8 cellular contexts compared by ENCODE assay signal in the genomic region with DNA sequence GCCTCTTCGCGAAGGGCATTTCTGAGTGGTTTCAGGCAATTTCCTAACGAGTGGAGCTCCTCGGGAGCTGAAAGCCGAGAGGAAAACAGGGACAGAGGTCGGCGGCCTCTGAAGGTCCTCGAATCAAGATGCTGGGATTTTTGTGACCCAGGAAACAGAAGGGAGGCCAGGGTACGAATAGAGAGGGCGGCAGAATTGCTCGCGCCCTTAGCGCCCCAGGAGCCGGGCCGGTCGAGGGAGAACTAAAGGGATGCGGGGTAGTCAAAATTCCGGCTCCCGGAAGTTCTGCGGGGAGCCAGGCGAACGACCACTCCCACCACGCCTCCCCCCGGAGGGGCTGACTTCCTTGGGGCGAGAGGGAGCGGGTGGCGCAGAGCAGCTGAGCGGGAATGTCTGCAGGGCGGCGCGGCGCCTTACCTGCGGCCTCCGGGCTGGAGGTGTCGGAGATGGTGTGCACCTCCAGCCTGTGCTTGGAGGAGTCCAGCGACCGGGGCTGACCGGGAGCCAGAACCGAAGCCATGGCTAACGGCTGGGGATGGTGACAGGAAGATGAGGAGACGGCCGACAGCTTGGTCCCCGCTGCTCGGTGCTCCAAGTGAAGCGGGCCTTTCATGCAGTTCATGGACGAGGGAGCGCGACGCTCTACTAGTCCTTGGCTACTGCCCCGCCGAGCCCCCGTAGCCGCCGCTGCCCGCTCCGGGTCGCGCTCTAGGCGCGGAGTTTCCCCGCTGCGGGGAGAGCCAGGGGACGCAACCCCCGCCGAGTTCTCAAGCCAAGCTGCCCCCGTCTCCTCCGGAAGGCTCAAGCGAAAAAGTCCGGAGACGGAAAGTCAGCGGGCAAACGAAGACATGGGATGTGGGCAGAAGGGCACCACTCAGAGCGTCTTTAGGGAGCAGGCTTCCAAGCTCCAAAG. TPM values are rescaled to one million over a fixed set of nuclear protein-coding genes. Genes with fewer than 3 reads are reported as not detected.
DNase-seq lines count a peak whose midpoint lies in the region; ATAC-seq and TF ChIP-seq lines count a peak whose summit lies in the region.

No MANE protein-coding gene starts in this region.

- POLR2A ChIA-PET in OCI-LY7 (lab: Charles Lee), result interaction anchor here (0.6 to 0.7 kb wide), 3 partner anchors 9 to 93 kb away, joined by 3 to 4 read pairs (median 3); no protein-coding TSS in a partner anchor

- H3K36me3 ChIP-seq in OCI-LY7 (ENCODE audit: insufficient read depth, low read length) (no peaks in the 10 kb centered on the region), neuron (ENCODE audit: insufficient read depth, low read length) (no peaks in the 10 kb centered on the region)

- H4K20me1 ChIP-seq in OCI-LY7 (ENCODE audit: insufficient read depth, low read length), result no peaks in the 10 kb centered on the region

- no peaks in the 10 kb centered on the region for H3K9me3 ChIP-seq in OCI-LY7 (ENCODE audit: low read length)
- no peaks in the 10 kb centered on the region for H3K9me3 ChIP-seq in neuron (ENCODE audit: low read length)

- H3K27me3 ChIP-seq in neuron (ENCODE audit: insufficient read depth, low read length), result peaks cover 99% of the 10 kb centered on the region

- peaks cover 12% of the 10 kb centered on the region for H3K36me3 Mint-ChIP-seq in endothelial cell (ENCODE audit: low read depth, unreplicated experiment)

- ATAC-seq in HG02623 (IDR thresholded peaks at IDR 0.05; ENCODE audit: unreplicated experiment), result no peak
- no peak for ATAC-seq in left lobe of liver

- CTCF ChIA-PET in OCI-LY7 (lab: Charles Lee; ENCODE audit: unreplicated experiment), result interaction anchor here (0.6 kb wide), 2 partner anchors 884 to 1662 kb away, joined by 3 read pairs; no protein-coding TSS in a partner anchor

- peaks cover 37% of the 10 kb centered on the region for H3K27me3 Mint-ChIP-seq in endothelial cell (ENCODE audit: unreplicated experiment)

- H2AFZ ChIP-seq in OCI-LY7 (ENCODE audit: low read length) (peak overlapping the region; percentile 63; the same call in 1 of the 2 replicates), neuron (ENCODE audit: low read depth, low read length) (peak overlapping the region; percentile 72)

- H3K4me3 ChIP-seq in OCI-LY7 (ENCODE audit: low read depth, low read length, poor library complexity, severe bottlenecking), result peak overlapping the region; percentile 75
- peak overlapping the region; percentile 51 for H3K4me3 ChIP-seq in neuron (ENCODE audit: low read length)

- H3K9me2 ChIP-seq in OCI-LY7 (ENCODE audit: insufficient read depth, low read length), result no peaks in the 10 kb centered on the region

- no peaks in the 10 kb centered on the region for H3K9me3 Mint-ChIP-seq in endothelial cell (ENCODE audit: unreplicated experiment)

- no TSS peak for BruUV-seq in OCI-LY7 (replicated peaks; lab: Mats Ljungman, UMichigan)

- TF ChIP-seq CTCF in OCI-LY7 (conservative IDR thresholded peaks at IDR 0.05; ENCODE audit: low read length) (no peak), endothelial cell (IDR thresholded peaks at IDR 0.05; ENCODE audit: unreplicated experiment) (no peak)

- H3K4me2 ChIP-seq in OCI-LY7 (ENCODE audit: low read length), result peak overlapping the region; percentile 73

- no peaks in the 10 kb centered on the region for H3K79me2 ChIP-seq in OCI-LY7 (ENCODE audit: insufficient read depth, low read depth, low read length)

- DNase-seq in DMS53 treated with DMSO at 0.1 percent for 48 hours (lab: John Stamatoyannopoulos, UW; ENCODE audit: unreplicated experiment) (peak; percentile 12), OCI-LY7 (ENCODE audit: low spot score) (peak; percentile 36), endothelial cell (ENCODE audit: low spot score) (peak; percentile 31), NCI-H1092 treated with DMSO at 0.1 percent for 48 hours (lab: John Stamatoyannopoulos, UW) (no peak), left lobe of liver (ENCODE audit: low spot score) (no peak), amygdala (lab: John Stamatoyannopoulos, UW) (no peak)

- H3K27ac ChIP-seq in OCI-LY7 (ENCODE audit: low read depth, low read length, poor library complexity, severe bottlenecking), result peak overlapping the region; percentile 48

- peak overlapping the region; percentile 90 for H3K4me3 Mint-ChIP-seq in endothelial cell (ENCODE audit: unreplicated experiment)

- intact Hi-C loops in OCI-LY7 (cut with micrococcal nuclease; ENCODE audit: unreplicated experiment), result loop anchor here (2.0 kb wide), 1 partner anchor 83 kb away; no protein-coding TSS in a partner anchor

- no peaks in the 10 kb centered on the region for H3K4me1 ChIP-seq in OCI-LY7 (ENCODE audit: insufficient read depth, low read length, poor library complexity, severe bottlenecking)
- peaks cover 6% of the 10 kb centered on the region for H3K4me1 ChIP-seq in neuron (ENCODE audit: insufficient read depth, low read length)

- no peak overlapping the region for H3K27ac Mint-ChIP-seq in endothelial cell (ENCODE audit: unreplicated experiment)

- peaks cover 39% of the 10 kb centered on the region for H3K4me1 Mint-ChIP-seq in endothelial cell (ENCODE audit: unreplicated experiment)

RNA-seq across cellular contexts. Expression of a gene that starts 0.8 kb away (rescaled TPM):
- 3.3 and 4.4 TPM in 2 replicates for total RNA-seq in OCI-LY7 (2014; rRNA removed; shearing (Covaris generic))
- total RNA-seq in OCI-LY7 (2022) (6.5 and 7.9 TPM in 2 replicates), endothelial cell (ENCODE audit: unreplicated experiment) (11.9 TPM), left lobe of liver (not detected)

Comparison
In these comparisons a context has a peak if more than half of its experiments do, and no peak if none do; other contexts are left out.
1. DNase-seq: peak in DMS53 treated with DMSO at 0.1 percent for 48 hours (single experiment), OCI-LY7 (single experiment) and endothelial cell (single experiment); none in NCI-H1092 treated with DMSO at 0.1 percent for 48 hours (single experiment), left lobe of liver (single experiment) and amygdala (0 of 56).